ENCODE assay signal across 16 cellular contexts in genomic region chr9:20873240-20873860, GRCh38.
DNase-seq lines count a peak whose midpoint lies in the region; ATAC-seq and TF ChIP-seq lines count a peak whose summit lies in the region.
"Had no signal": no experiment of that assay in that cellular context is flagged by ENCODE, and none has a peak within 500 bp of the region (broad histone marks: within the 10 kb centered on the region; RNA-seq: fewer than 3 reads in every experiment).

No MANE protein-coding gene starts in this region.

- H3K4me3 Mint-ChIP-seq in HFFc6 (peak overlapping the region; percentile 75), brain (peak overlapping the region in 1 of 5 experiments; percentile 65)
- H3K4me3 Mint-ChIP-seq in activated naive CD4-positive, alpha-beta T cell treated with anti-CD3 and anti-CD28 coated beads, Interleukin-2, amount 10 ng/mL, durations not matched to agents 7 days and 5 days, result no peak overlapping the region
- H3K4me3 Mint-ChIP-seq: activated CD8-positive, alpha-beta T cell treated with anti-CD3 and anti-CD28 coated beads, Interleukin-2, amount 10 ng/mL, durations not matched to agents 7 days and 5 days had no signal

- DNase-seq in HFFc6 (peak; percentile 23), NCI-H510A treated with DMSO at 0.1 percent for 48 hours (lab: John Stamatoyannopoulos, UW) (no peak), KBM-7 (no peak)
- DNase-seq in activated naive CD4-positive, alpha-beta T cell treated with anti-CD3 and anti-CD28 coated beads, Interleukin-2, amount 10 ng/mL, durations not matched to agents 7 days and 5 days, result no peak
- DNase-seq: activated CD8-positive, alpha-beta T cell treated with anti-CD3 and anti-CD28 coated beads, Interleukin-2, amount 10 ng/mL, durations not matched to agents 7 days and 5 days; activated gamma-delta T cell treated with Interleukin-2 at 50 U/mL for 16 hours; central memory CD4-positive, alpha-beta T cell; DMS 273 treated with DMSO at 0.1 percent for 48 hours; NCI-H524 treated with DMSO at 0.1 percent for 48 hours; occipital lobe had no signal

- peak overlapping the region; percentile 75 for H3K27ac Mint-ChIP-seq in HFFc6
- H3K27ac Mint-ChIP-seq in brain, result peak overlapping the region in 4 of 5 experiments; percentile 18 to 86 (median 69)
- no peak overlapping the region for H3K27ac Mint-ChIP-seq in activated naive CD4-positive, alpha-beta T cell treated with anti-CD3 and anti-CD28 coated beads, Interleukin-2, amount 10 ng/mL, durations not matched to agents 7 days and 5 days
- H3K27ac Mint-ChIP-seq: activated CD8-positive, alpha-beta T cell treated with anti-CD3 and anti-CD28 coated beads, Interleukin-2, amount 10 ng/mL, durations not matched to agents 7 days and 5 days had no signal

- peaks cover 20% of the 10 kb centered on the region for H3K4me1 ChIP-seq in BLaER1
- H3K4me1 ChIP-seq in mesodermal cell (ENCODE audit: control insufficient read depth, insufficient read depth, low read length, poor library complexity, severe bottlenecking), result peaks cover 19% of the 10 kb centered on the region
- H3K4me1 ChIP-seq: HAP-1 had no signal

- H3K27ac ChIP-seq in BLaER1, result no peak overlapping the region
- H3K27ac ChIP-seq in mesodermal cell (ENCODE audit: low read depth, low read length, severe bottlenecking), result peak overlapping the region; percentile 50

- H4K20me1 ChIP-seq in BLaER1, result no peaks in the 10 kb centered on the region

- in situ Hi-C loops in KBM-7 (cut with MboI; ENCODE audit: low pct_unique_long_range_greater_than_20kb, low sequenced_read_pairs), result no loop called here

- H3K4me3 ChIP-seq in BLaER1 (no peak overlapping the region), mesodermal cell (ENCODE audit: extremely low read depth, insufficient read depth, low read length, poor library complexity, severe bottlenecking) (no peak overlapping the region)
- H3K4me3 ChIP-seq: HAP-1, lung had no signal

- no peaks in the 10 kb centered on the region for H3K27me3 Mint-ChIP-seq in HFFc6 (ENCODE audit: insufficient read depth)
- H3K27me3 Mint-ChIP-seq in brain, result no peaks in the 10 kb centered on the region
- H3K27me3 Mint-ChIP-seq in activated naive CD4-positive, alpha-beta T cell treated with anti-CD3 and anti-CD28 coated beads, Interleukin-2, amount 10 ng/mL, durations not matched to agents 7 days and 5 days, result no peaks in the 10 kb centered on the region

- CTCF ChIA-PET in activated naive CD4-positive, alpha-beta T cell treated with anti-CD3 and anti-CD28 coated beads, Interleukin-2, amount 10 ng/mL, durations not matched to agents 7 days and 5 days (lab: Charles Lee), result interaction anchor here (1.1 to 1.9 kb wide), 2 partner anchors 10 to 13 kb away, joined by 3 to 12 read pairs; no protein-coding TSS in a partner anchor

- H3K9ac ChIP-seq in BLaER1, result no peak overlapping the region

- H3K27me3 ChIP-seq in BLaER1, result no peaks in the 10 kb centered on the region

- peak overlapping the region; percentile 47 for H3K4me2 ChIP-seq in BLaER1

- ATAC-seq in HG03520 (IDR thresholded peaks at IDR 0.05; ENCODE audit: unreplicated experiment), result no peak
- ATAC-seq: activated CD8-positive, alpha-beta T cell treated with anti-CD3 and anti-CD28 coated beads, Interleukin-2, amount 10 ng/mL, durations not matched to agents 7 days and 5 days had no signal

- 67% methylated on average over 1 of the region's 5 CpGs; no CpG with 5 or more reads in 1 of the 2 experiments for WGBS in mesodermal cell (ENCODE audit: insufficient coverage in 2 of 2), 2 experiments

- H3K36me3 Mint-ChIP-seq in HFFc6 (ENCODE audit: low read depth) (peaks cover 13% of the 10 kb centered on the region; the same call in 1 of the 2 replicates), brain (peaks cover 16% of the 10 kb centered on the region)
- peaks cover 12% of the 10 kb centered on the region for H3K36me3 Mint-ChIP-seq in activated naive CD4-positive, alpha-beta T cell treated with anti-CD3 and anti-CD28 coated beads, Interleukin-2, amount 10 ng/mL, durations not matched to agents 7 days and 5 days

- no peaks in the 10 kb centered on the region for H3K36me3 ChIP-seq in BLaER1
- peaks cover 4% of the 10 kb centered on the region for H3K36me3 ChIP-seq in mesodermal cell (ENCODE audit: control insufficient read depth, insufficient read depth, low read length)
- H3K36me3 ChIP-seq: HAP-1 had no signal

- H3K9me3 Mint-ChIP-seq in HFFc6, result no peaks in the 10 kb centered on the region
- no peaks in the 10 kb centered on the region for H3K9me3 Mint-ChIP-seq in brain
- H3K9me3 Mint-ChIP-seq in activated naive CD4-positive, alpha-beta T cell treated with anti-CD3 and anti-CD28 coated beads, Interleukin-2, amount 10 ng/mL, durations not matched to agents 7 days and 5 days, result no peaks in the 10 kb centered on the region

- no peaks in the 10 kb centered on the region for H3K9me3 ChIP-seq in BLaER1
- H3K9me3 ChIP-seq in mesodermal cell (ENCODE audit: control insufficient read depth, low read length), result no peaks in the 10 kb centered on the region
- H3K9me3 ChIP-seq: HAP-1 had no signal

- peaks cover 27% of the 10 kb centered on the region for H3K4me1 Mint-ChIP-seq in HFFc6 (ENCODE audit: low read depth)
- H3K4me1 Mint-ChIP-seq in brain, result peaks cover 37% of the 10 kb centered on the region
- H3K4me1 Mint-ChIP-seq in activated naive CD4-positive, alpha-beta T cell treated with anti-CD3 and anti-CD28 coated beads, Interleukin-2, amount 10 ng/mL, durations not matched to agents 7 days and 5 days, result peaks cover 10% of the 10 kb centered on the region

- TF ChIP-seq CTCF in HFFc6 (IDR thresholded peaks at IDR 0.05) (no peak), brain (conservative IDR thresholded peaks at IDR 0.05) (no peak)
